ENCODE assay signal across 1 cellular context in genomic region chr2:24083567-24084385, GRCh38.
TF ChIP-seq lines count a peak whose summit lies in the region.

No MANE protein-coding gene starts in this region.

TF ChIP-seq in GM12878, 131 proteins besides CTCF, POLR2A, EP300 and RAD21 (continued from another document):
- no peak for TF ChIP-seq BCLAF1 (IDR thresholded peaks at IDR 0.05)
- peak; percentile 32; the same call in 1 of the 2 replicates for TF ChIP-seq RUNX3 (IDR thresholded peaks at IDR 0.05; ENCODE audit: low read length)
- no peak for TF ChIP-seq REST (IDR thresholded peaks at IDR 0.05; ENCODE audit: low read depth, low read length)
- TF ChIP-seq PML (IDR thresholded peaks at IDR 0.05; ENCODE audit: low read length) = peak; percentile 67
- no peak for TF ChIP-seq ATF2 (IDR thresholded peaks at IDR 0.05; ENCODE audit: low read length)
- no peak for TF ChIP-seq NFYA (IDR thresholded peaks at IDR 0.05; ENCODE audit: borderline replicate concordance, low read depth, low read length)
- TF ChIP-seq CBFB (IDR thresholded peaks at IDR 0.05; ENCODE audit: low read depth) = no peak
- peak in 1 of 2 experiments; percentile 34; a peak in 1 of 4 replicates for TF ChIP-seq BHLHE40 (IDR thresholded peaks at IDR 0.05; ENCODE audit: borderline replicate concordance in 1 of 2, low read depth in 2 of 2, low read length in 1 of 2)
- no peak for TF ChIP-seq LARP7 (IDR thresholded peaks at IDR 0.05)
- TF ChIP-seq, protein P1, sequence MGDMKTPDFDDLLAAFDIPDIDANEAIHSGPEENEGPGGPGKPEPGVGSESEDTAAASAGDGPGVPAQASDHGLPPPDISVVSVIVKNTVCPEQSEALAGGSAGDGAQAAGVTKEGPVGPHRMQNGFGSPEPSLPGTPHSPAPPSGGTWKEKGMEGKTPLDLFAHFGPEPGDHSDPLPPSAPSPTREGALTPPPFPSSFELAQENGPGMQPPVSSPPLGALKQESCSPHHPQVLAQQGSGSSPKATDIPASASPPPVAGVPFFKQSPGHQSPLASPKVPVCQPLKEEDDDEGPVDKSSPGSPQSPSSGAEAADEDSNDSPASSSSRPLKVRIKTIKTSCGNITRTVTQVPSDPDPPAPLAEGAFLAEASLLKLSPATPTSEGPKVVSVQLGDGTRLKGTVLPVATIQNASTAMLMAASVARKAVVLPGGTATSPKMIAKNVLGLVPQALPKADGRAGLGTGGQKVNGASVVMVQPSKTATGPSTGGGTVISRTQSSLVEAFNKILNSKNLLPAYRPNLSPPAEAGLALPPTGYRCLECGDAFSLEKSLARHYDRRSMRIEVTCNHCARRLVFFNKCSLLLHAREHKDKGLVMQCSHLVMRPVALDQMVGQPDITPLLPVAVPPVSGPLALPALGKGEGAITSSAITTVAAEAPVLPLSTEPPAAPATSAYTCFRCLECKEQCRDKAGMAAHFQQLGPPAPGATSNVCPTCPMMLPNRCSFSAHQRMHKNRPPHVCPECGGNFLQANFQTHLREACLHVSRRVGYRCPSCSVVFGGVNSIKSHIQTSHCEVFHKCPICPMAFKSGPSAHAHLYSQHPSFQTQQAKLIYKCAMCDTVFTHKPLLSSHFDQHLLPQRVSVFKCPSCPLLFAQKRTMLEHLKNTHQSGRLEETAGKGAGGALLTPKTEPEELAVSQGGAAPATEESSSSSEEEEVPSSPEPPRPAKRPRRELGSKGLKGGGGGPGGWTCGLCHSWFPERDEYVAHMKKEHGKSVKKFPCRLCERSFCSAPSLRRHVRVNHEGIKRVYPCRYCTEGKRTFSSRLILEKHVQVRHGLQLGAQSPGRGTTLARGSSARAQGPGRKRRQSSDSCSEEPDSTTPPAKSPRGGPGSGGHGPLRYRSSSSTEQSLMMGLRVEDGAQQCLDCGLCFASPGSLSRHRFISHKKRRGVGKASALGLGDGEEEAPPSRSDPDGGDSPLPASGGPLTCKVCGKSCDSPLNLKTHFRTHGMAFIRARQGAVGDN (IDR thresholded peaks at IDR 0.05) = peak; percentile 51; the same call in 1 of the 2 replicates
- TF ChIP-seq ZNF207 (IDR thresholded peaks at IDR 0.05; ENCODE audit: borderline replicate concordance) = 0 out of 2 replicates have a peak, but pooled peaks have one; percentile 59
- peak; percentile 91 for TF ChIP-seq YY1 (IDR thresholded peaks at IDR 0.05; ENCODE audit: low read depth, low read length)
- TF ChIP-seq, protein P2, sequence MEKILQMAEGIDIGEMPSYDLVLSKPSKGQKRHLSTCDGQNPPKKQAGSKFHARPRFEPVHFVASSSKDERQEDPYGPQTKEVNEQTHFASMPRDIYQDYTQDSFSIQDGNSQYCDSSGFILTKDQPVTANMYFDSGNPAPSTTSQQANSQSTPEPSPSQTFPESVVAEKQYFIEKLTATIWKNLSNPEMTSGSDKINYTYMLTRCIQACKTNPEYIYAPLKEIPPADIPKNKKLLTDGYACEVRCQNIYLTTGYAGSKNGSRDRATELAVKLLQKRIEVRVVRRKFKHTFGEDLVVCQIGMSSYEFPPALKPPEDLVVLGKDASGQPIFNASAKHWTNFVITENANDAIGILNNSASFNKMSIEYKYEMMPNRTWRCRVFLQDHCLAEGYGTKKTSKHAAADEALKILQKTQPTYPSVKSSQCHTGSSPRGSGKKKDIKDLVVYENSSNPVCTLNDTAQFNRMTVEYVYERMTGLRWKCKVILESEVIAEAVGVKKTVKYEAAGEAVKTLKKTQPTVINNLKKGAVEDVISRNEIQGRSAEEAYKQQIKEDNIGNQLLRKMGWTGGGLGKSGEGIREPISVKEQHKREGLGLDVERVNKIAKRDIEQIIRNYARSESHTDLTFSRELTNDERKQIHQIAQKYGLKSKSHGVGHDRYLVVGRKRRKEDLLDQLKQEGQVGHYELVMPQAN (conservative IDR thresholded peaks at IDR 0.05) = peak; percentile 90
- TF ChIP-seq SMC3 (IDR thresholded peaks at IDR 0.05; ENCODE audit: borderline replicate concordance, low read length) = no peak
- TF ChIP-seq JUNB (IDR thresholded peaks at IDR 0.05) = no peak
- peak; percentile 62; the same call in 1 of the 2 replicates for TF ChIP-seq TAF1 (IDR thresholded peaks at IDR 0.05; ENCODE audit: borderline replicate concordance, low read depth, low read length)
- no peak for TF ChIP-seq SUPT20H (IDR thresholded peaks at IDR 0.05; ENCODE audit: borderline replicate concordance, control insufficient read depth, low read depth, low read length)
- no peak for TF ChIP-seq ZNF592 (IDR thresholded peaks at IDR 0.05)
